ENCODE assay signal across 13 cellular contexts in genomic region chr15:51864408-51865056, GRCh38. TPM values are rescaled to one million over a fixed set of nuclear protein-coding genes. Genes with fewer than 3 reads are reported as not detected.
DNase-seq lines count a peak whose midpoint lies in the region; ATAC-seq and TF ChIP-seq lines count a peak whose summit lies in the region.
"Had no signal": no experiment of that assay in that cellular context is flagged by ENCODE, and none has a peak within 500 bp of the region (broad histone marks: within the 10 kb centered on the region; RNA-seq: fewer than 3 reads in every experiment).

No MANE protein-coding gene starts in this region.

- H3K4me3 ChIP-seq in esophagus squamous epithelium (no peak overlapping the region), esophagus muscularis mucosa (no peak overlapping the region)
- H3K4me3 ChIP-seq: ascending aorta, lower lobe of right lung had no signal

- H3K36me3 ChIP-seq in esophagus squamous epithelium: peaks cover 0 to 79% (median 12%) of the 10 kb centered on the region in 3 donors
- peaks cover 2 to 41% (median 18%) of the 10 kb centered on the region in 4 donors for H3K36me3 ChIP-seq in esophagus muscularis mucosa

- intact Hi-C loops in esophagus squamous epithelium (cut with DNase I) (no loop called here), esophagus muscularis mucosa (cut with DNase I) (no loop called here)

- H3K27ac ChIP-seq in esophagus squamous epithelium (peak overlapping the region in 3 of 4 donors; percentile 47 to 70 (median 53)), esophagus muscularis mucosa (replicated peaks in 1 of 4) (no peak overlapping the region)
- H3K27ac ChIP-seq: ascending aorta, lower lobe of right lung had no signal

- no peak for TF ChIP-seq EP300 in esophagus muscularis mucosa (IDR thresholded peaks at IDR 0.05)

- H3K27me3 ChIP-seq in esophagus squamous epithelium: no peaks in the 10 kb centered on the region
- H3K27me3 ChIP-seq in esophagus muscularis mucosa: no peaks in the 10 kb centered on the region
- H3K27me3 ChIP-seq: ascending aorta had no signal

- peaks cover 36% of the 10 kb centered on the region for H3K4me1 Mint-ChIP-seq in T-helper 17 cell

- no peak for ATAC-seq in T-helper 17 cell
- ATAC-seq: lower lobe of right lung had no signal

- peak overlapping the region; percentile 88 for H3K27ac Mint-ChIP-seq in T-helper 17 cell

- H3K9me3 ChIP-seq in T-helper 17 cell (ENCODE audit: control insufficient read depth, low read length, poor library complexity, severe bottlenecking) (no peaks in the 10 kb centered on the region), esophagus squamous epithelium (no peaks in the 10 kb centered on the region), esophagus muscularis mucosa (no peaks in the 10 kb centered on the region)
- H3K9me3 ChIP-seq: ascending aorta, lower lobe of right lung had no signal

- 73 to 79% methylated on average over 4 of the region's 4 CpGs for WGBS in esophagus squamous epithelium, 2 donors
- WGBS in esophagus muscularis mucosa: 97% methylated on average over 4 of the region's 4 CpGs

- H3K27me3 Mint-ChIP-seq in T-helper 17 cell: no peaks in the 10 kb centered on the region

- H3K36me3 Mint-ChIP-seq in T-helper 17 cell (ENCODE audit: low read depth): peaks cover 21% of the 10 kb centered on the region

- H3K4me1 ChIP-seq in esophagus squamous epithelium (peaks cover 0 to 76% (median 8%) of the 10 kb centered on the region in 3 donors), esophagus muscularis mucosa (peaks cover 0 to 17% (median 9%) of the 10 kb centered on the region in 4 donors)
- H3K4me1 ChIP-seq: ascending aorta had no signal

- peak; percentile 55 for DNase-seq in activated CD4-positive, alpha-beta T cell treated with anti-CD3 and anti-CD28 coated beads for 48 hours
- DNase-seq in activated CD4-positive, alpha-beta T cell treated with anti-CD3 and anti-CD28 coated beads for 1 hour: no peak
- DNase-seq in T-helper 17 cell (no peak), esophagus squamous epithelium (lab: John Stamatoyannopoulos, UW) (no peak), DMS53 treated with DMSO at 0.1 percent for 48 hours (lab: John Stamatoyannopoulos, UW; ENCODE audit: unreplicated experiment) (no peak), NK-92 (lab: John Stamatoyannopoulos, UW; ENCODE audit: unreplicated experiment) (no peak), esophagus muscularis mucosa (ENCODE audit: extremely low spot score) (no peak)
- peak; percentile 38 for DNase-seq in stimulated activated CD4-positive, alpha-beta T cell treated with anti-CD3 and anti-CD28 coated beads, Interleukin-1b, Interleukin-23, amount 100 ng/mL, for 48 hours
- DNase-seq: erythroblast, lower lobe of right lung, NCI-H2029, retina had no signal

- H3K4me3 Mint-ChIP-seq in T-helper 17 cell: no peak overlapping the region

- TF ChIP-seq POLR2A in esophagus squamous epithelium (IDR thresholded peaks at IDR 0.05) (no peak), esophagus muscularis mucosa (IDR thresholded peaks at IDR 0.05; ENCODE audit: low read depth) (no peak)

- no peak for TF ChIP-seq CTCF in esophagus squamous epithelium (IDR thresholded peaks at IDR 0.05)
- TF ChIP-seq CTCF in esophagus muscularis mucosa (IDR thresholded peaks at IDR 0.05): no peak

RNA-seq across cellular contexts. Expression of gene TMOD3, which starts 35.1 kb away (rescaled TPM):
- total RNA-seq in T-helper 17 cell (10 to 100 TPM; 48.1 to 58.1 TPM), esophagus squamous epithelium (10 to 100 TPM; 52.3 to 70.2 (median 62.5) TPM), esophagus muscularis mucosa (10 to 100 TPM; 16.2 to 27.9 (median 24.7) TPM)

Comparison
In these comparisons a context has a peak if more than half of its experiments do, and no peak if none do; other contexts are left out.
1. DNase-seq: peak in activated CD4-positive, alpha-beta T cell treated with anti-CD3 and anti-CD28 coated beads for 48 hours (single experiment) and stimulated activated CD4-positive, alpha-beta T cell treated with anti-CD3 and anti-CD28 coated beads, Interleukin-1b, Interleukin-23, amount 100 ng/mL, for 48 hours (single experiment); none in activated CD4-positive, alpha-beta T cell treated with anti-CD3 and anti-CD28 coated beads for 1 hour (single experiment), T-helper 17 cell (0 of 3), esophagus squamous epithelium (single experiment), DMS53 treated with DMSO at 0.1 percent for 48 hours (single experiment), NK-92 (single experiment) and esophagus muscularis mucosa (single experiment).
2. H3K27ac ChIP-seq: peak in esophagus squamous epithelium (3 of 4); none in esophagus muscularis mucosa (0 of 4).